Comparison of ENCODE assay signal across 15 cellular contexts in the genomic region with DNA sequence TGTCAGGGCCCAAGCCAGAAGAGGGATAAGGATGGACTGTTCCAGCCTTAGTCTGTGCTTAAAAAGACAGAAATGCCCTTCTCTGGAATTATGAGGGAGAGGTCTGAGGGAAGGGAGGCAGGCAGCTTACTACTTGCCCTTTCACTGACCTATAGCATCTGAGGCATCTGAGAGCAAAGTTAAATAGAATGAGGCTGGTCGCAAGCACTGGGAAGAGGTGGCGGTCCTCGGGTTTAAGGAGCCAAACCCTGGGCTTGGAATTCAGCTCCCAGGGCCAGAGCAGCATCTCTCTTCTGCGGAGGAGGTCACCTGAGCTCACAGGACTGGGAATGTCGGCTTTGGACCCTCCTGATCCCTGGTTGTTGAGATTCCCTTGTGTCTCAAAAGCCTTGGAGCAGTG. TPM values are rescaled to one million over a fixed set of nuclear protein-coding genes. Genes with fewer than 3 reads are reported as not detected.
DNase-seq lines count a peak whose midpoint lies in the region; ATAC-seq and TF ChIP-seq lines count a peak whose summit lies in the region.
"Had no signal": no experiment of that assay in that cellular context is flagged by ENCODE, and none has a peak within 500 bp of the region (broad histone marks: within the 10 kb centered on the region; RNA-seq: fewer than 3 reads in every experiment).

No MANE protein-coding gene starts in this region.

- no peaks in the 10 kb centered on the region for H3K9me3 Mint-ChIP-seq in activated naive CD4-positive, alpha-beta T cell treated with anti-CD3 and anti-CD28 coated beads, Interleukin-2, amount 10 ng/mL, durations not matched to agents 7 days and 5 days
- H3K9me3 Mint-ChIP-seq in activated CD4-positive, alpha-beta memory T cell treated with anti-CD3 and anti-CD28 coated beads for 36 hours = no peaks in the 10 kb centered on the region
- H3K9me3 Mint-ChIP-seq in memory B cell = no peaks in the 10 kb centered on the region
- H3K9me3 Mint-ChIP-seq in type B pancreatic cell = no peaks in the 10 kb centered on the region

- POLR2A ChIA-PET in activated CD4-positive, alpha-beta memory T cell treated with anti-CD3 and anti-CD28 coated beads for 36 hours (lab: Charles Lee) = interaction anchor here (1.2 to 3.6 kb wide), 3 partner anchors 39 to 263 kb away, joined by 5 to 19 read pairs (median 12); partner anchors contain the start of genes CCDC47, DDX42 and STRADA

- no peak for ATAC-seq in memory B cell (ENCODE audit: low read depth)
- ATAC-seq in GM19328 (IDR thresholded peaks at IDR 0.05; ENCODE audit: unreplicated experiment) = no peak
- ATAC-seq: heart left ventricle, left lobe of liver had no signal

- DNase-seq in activated naive CD4-positive, alpha-beta T cell treated with anti-CD3 and anti-CD28 coated beads, Interleukin-2, amount 10 ng/mL, durations not matched to agents 7 days and 5 days = no peak
- no peak for DNase-seq in activated naive CD4-positive, alpha-beta T cell treated with Interleukin-2 at 50 U/mL for 16 hours
- DNase-seq in activated CD4-positive, alpha-beta memory T cell treated with anti-CD3 and anti-CD28 coated beads for 36 hours = no peak
- no peak for DNase-seq in memory B cell (ENCODE audit: low spot score in 2 of 2)
- no peak for DNase-seq in type B pancreatic cell (ENCODE audit: extremely low spot score, unreplicated experiment)
- DNase-seq in NCI-H774 (lab: John Stamatoyannopoulos, UW) = no peak
- DNase-seq in DMS114 treated with DMSO at 0.1 percent for 48 hours (lab: John Stamatoyannopoulos, UW; ENCODE audit: unreplicated experiment) = no peak
- DNase-seq: brain microvascular endothelial cell; heart left ventricle; NCI-H187 treated with DMSO at 0.1 percent for 48 hours; occipital lobe; stimulated activated CD4-positive, alpha-beta T cell treated with anti-CD3 and anti-CD28 coated beads, Interleukin-15, amount 100 ng/mL, for 24 hours; stimulated activated CD8-positive, alpha-beta memory T cell treated with anti-CD3 and anti-CD28 coated beads, Interleukin-4, amount 100 ng/mL, for 48 hours had no signal

- peaks cover 62% of the 10 kb centered on the region for H3K4me1 Mint-ChIP-seq in activated naive CD4-positive, alpha-beta T cell treated with anti-CD3 and anti-CD28 coated beads, Interleukin-2, amount 10 ng/mL, durations not matched to agents 7 days and 5 days
- peaks cover 61% of the 10 kb centered on the region for H3K4me1 Mint-ChIP-seq in activated CD4-positive, alpha-beta memory T cell treated with anti-CD3 and anti-CD28 coated beads for 36 hours (ENCODE audit: low read depth)
- H3K4me1 Mint-ChIP-seq in memory B cell = peaks cover 34% of the 10 kb centered on the region
- peaks cover 21% of the 10 kb centered on the region for H3K4me1 Mint-ChIP-seq in type B pancreatic cell (ENCODE audit: unreplicated experiment)

- peaks cover 2% of the 10 kb centered on the region for H3K27me3 Mint-ChIP-seq in activated naive CD4-positive, alpha-beta T cell treated with anti-CD3 and anti-CD28 coated beads, Interleukin-2, amount 10 ng/mL, durations not matched to agents 7 days and 5 days
- H3K27me3 Mint-ChIP-seq in activated CD4-positive, alpha-beta memory T cell treated with anti-CD3 and anti-CD28 coated beads for 36 hours = no peaks in the 10 kb centered on the region
- H3K27me3 Mint-ChIP-seq in memory B cell (no peaks in the 10 kb centered on the region), type B pancreatic cell (no peaks in the 10 kb centered on the region)

- peak overlapping the region; percentile 99 for H3K27ac Mint-ChIP-seq in activated naive CD4-positive, alpha-beta T cell treated with anti-CD3 and anti-CD28 coated beads, Interleukin-2, amount 10 ng/mL, durations not matched to agents 7 days and 5 days
- peak overlapping the region; percentile 93 for H3K27ac Mint-ChIP-seq in activated CD4-positive, alpha-beta memory T cell treated with anti-CD3 and anti-CD28 coated beads for 36 hours
- H3K27ac Mint-ChIP-seq in memory B cell (peak overlapping the region; percentile 97), type B pancreatic cell (no peak overlapping the region)

- intact Hi-C loops in activated CD4-positive, alpha-beta memory T cell treated with anti-CD3 and anti-CD28 coated beads for 36 hours (cut with micrococcal nuclease) = no loop called here

- H3K36me3 Mint-ChIP-seq in activated naive CD4-positive, alpha-beta T cell treated with anti-CD3 and anti-CD28 coated beads, Interleukin-2, amount 10 ng/mL, durations not matched to agents 7 days and 5 days = peaks cover 51% of the 10 kb centered on the region
- peaks cover 30% of the 10 kb centered on the region for H3K36me3 Mint-ChIP-seq in activated CD4-positive, alpha-beta memory T cell treated with anti-CD3 and anti-CD28 coated beads for 36 hours
- H3K36me3 Mint-ChIP-seq in memory B cell (peaks cover 5% of the 10 kb centered on the region), type B pancreatic cell (peaks cover 10% of the 10 kb centered on the region)

- H3K4me3 Mint-ChIP-seq in activated naive CD4-positive, alpha-beta T cell treated with anti-CD3 and anti-CD28 coated beads, Interleukin-2, amount 10 ng/mL, durations not matched to agents 7 days and 5 days = peak overlapping the region; percentile 94
- peak overlapping the region; percentile 81 for H3K4me3 Mint-ChIP-seq in activated CD4-positive, alpha-beta memory T cell treated with anti-CD3 and anti-CD28 coated beads for 36 hours
- H3K4me3 Mint-ChIP-seq in memory B cell (peak overlapping the region; percentile 93), type B pancreatic cell (peak overlapping the region; percentile 60)

- TF ChIP-seq CTCF in type B pancreatic cell (conservative IDR thresholded peaks at IDR 0.05) = no peak

- CTCF ChIA-PET in activated naive CD4-positive, alpha-beta T cell treated with anti-CD3 and anti-CD28 coated beads, Interleukin-2, amount 10 ng/mL, durations not matched to agents 7 days and 5 days (lab: Charles Lee) = interaction anchor here (1.0 to 2.2 kb wide), 3 partner anchors 8 to 277 kb away, joined by 3 to 9 read pairs (median 4); no protein-coding TSS in a partner anchor
- CTCF ChIA-PET in activated CD4-positive, alpha-beta memory T cell treated with anti-CD3 and anti-CD28 coated beads for 36 hours (lab: Charles Lee) = interaction anchor here (0.7 to 2.7 kb wide), 7 partner anchors 8 to 277 kb away, joined by 3 to 11 read pairs (median 3); no protein-coding TSS in a partner anchor

RNA-seq across cellular contexts. Expression of gene LIMD2, which starts 3.1 kb away (rescaled TPM):
- total RNA-seq in activated CD4-positive, alpha-beta memory T cell treated with anti-CD3 and anti-CD28 coated beads for 36 hours = 100 to 1,000 TPM; 146 to 150 TPM
- total RNA-seq in type B pancreatic cell (ENCODE audit: low replicate concordance) = 16.1 and 65.1 TPM in 2 replicates

RNA-seq across cellular contexts. Expression of gene STRADA, which starts 38.6 kb away (rescaled TPM):
- total RNA-seq in activated CD4-positive, alpha-beta memory T cell treated with anti-CD3 and anti-CD28 coated beads for 36 hours = 10 to 100 TPM; 64.8 to 69.7 TPM
- 26.5 and 43.9 TPM in 2 replicates for total RNA-seq in type B pancreatic cell (ENCODE audit: low replicate concordance)
